Comparison of ENCODE assay signal across 2 cellular contexts in the genomic region with DNA sequence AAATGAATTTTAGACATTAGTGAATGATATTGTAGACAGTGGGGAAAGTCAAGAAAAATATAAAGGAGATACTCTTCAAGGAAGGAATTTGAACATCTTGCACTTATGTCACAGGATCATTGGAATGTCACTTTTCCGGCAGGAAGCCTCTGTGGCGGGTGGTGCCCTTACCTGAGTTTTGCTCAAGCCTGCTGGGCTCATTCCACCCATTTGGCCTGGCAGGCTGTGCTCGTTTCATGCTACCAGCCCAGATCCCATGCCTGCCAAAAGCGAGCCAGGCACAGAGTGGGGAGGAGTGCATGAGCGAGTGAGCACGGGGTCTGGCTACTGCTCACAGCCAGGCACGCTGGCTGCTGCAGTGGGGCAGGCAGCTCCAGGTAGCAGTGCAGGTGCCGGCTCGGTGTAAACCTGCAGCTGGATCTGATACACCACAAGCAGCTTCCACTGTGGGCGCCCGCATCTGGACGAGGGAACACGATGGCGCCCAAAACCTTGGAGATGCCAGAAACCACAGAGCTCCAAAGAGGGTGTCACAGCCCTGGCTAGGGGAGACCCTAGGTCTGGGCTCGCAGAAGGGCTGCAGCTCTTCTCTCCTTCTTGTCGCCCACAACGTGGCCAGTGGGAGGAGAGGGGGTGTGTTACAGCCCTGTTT.
TF ChIP-seq lines count a peak whose summit lies in the region.

No MANE protein-coding gene starts in this region.

TF ChIP-seq in K562, 482 proteins besides CTCF, POLR2A, EP300 and RAD21 (continues in another document):
- TF ChIP-seq MCM5 (IDR thresholded peaks at IDR 0.05; ENCODE audit: low read depth) (no peak), PHTF2 (CRISPR knock-in tag; IDR thresholded peaks at IDR 0.05) (no peak), FIP1L1 (IDR thresholded peaks at IDR 0.05; ENCODE audit: low read depth, low read length, poor library complexity, severe bottlenecking) (no peak), KAT7 (CRISPR knock-in tag; IDR thresholded peaks at IDR 0.05; ENCODE audit: borderline replicate concordance) (no peak), KHSRP (IDR thresholded peaks at IDR 0.05) (no peak), ZNF324 (CRISPR knock-in tag; IDR thresholded peaks at IDR 0.05) (no peak), RUNX1 (IDR thresholded peaks at IDR 0.05; ENCODE audit: low read depth) (no peak), SOX6 (IDR thresholded peaks at IDR 0.05) (no peak), ZNF133 (CRISPR knock-in tag; IDR thresholded peaks at IDR 0.05) (no peak), BHLHE40 (IDR thresholded peaks at IDR 0.05; ENCODE audit: low read length) (no peak), ZC3H11A (IDR thresholded peaks at IDR 0.05; ENCODE audit: low read depth, low read length) (no peak), TARDBP (IDR thresholded peaks at IDR 0.05) (no peak)
- TF ChIP-seq, protein P1, sequence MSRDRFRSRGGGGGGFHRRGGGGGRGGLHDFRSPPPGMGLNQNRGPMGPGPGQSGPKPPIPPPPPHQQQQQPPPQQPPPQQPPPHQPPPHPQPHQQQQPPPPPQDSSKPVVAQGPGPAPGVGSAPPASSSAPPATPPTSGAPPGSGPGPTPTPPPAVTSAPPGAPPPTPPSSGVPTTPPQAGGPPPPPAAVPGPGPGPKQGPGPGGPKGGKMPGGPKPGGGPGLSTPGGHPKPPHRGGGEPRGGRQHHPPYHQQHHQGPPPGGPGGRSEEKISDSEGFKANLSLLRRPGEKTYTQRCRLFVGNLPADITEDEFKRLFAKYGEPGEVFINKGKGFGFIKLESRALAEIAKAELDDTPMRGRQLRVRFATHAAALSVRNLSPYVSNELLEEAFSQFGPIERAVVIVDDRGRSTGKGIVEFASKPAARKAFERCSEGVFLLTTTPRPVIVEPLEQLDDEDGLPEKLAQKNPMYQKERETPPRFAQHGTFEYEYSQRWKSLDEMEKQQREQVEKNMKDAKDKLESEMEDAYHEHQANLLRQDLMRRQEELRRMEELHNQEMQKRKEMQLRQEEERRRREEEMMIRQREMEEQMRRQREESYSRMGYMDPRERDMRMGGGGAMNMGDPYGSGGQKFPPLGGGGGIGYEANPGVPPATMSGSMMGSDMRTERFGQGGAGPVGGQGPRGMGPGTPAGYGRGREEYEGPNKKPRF (IDR thresholded peaks at IDR 0.05; ENCODE audit: low read depth, low read length), result no peak

TF ChIP-seq in H1, 55 proteins besides CTCF, POLR2A, EP300 and RAD21:
- TF ChIP-seq CHD2 (IDR thresholded peaks at IDR 0.05; ENCODE audit: low read length) (no peak), BACH1 (IDR thresholded peaks at IDR 0.05; ENCODE audit: low read length) (no peak), RBBP5 (IDR thresholded peaks at IDR 0.05; ENCODE audit: borderline replicate concordance, low read depth, low read length) (no peak), BCL11A (IDR thresholded peaks at IDR 0.05; ENCODE audit: low read depth in 2 of 2, low read length in 2 of 2) (no peak), ZNF274 (IDR thresholded peaks at IDR 0.05; ENCODE audit: borderline replicate concordance, extremely low read depth, low read length) (no peak), TAF7 (optimal IDR thresholded peaks at IDR 0.05; ENCODE audit: borderline replicate concordance, low read depth, low read length) (no peak), HDAC2 (IDR thresholded peaks at IDR 0.05; ENCODE audit: borderline replicate concordance in 1 of 2, low read depth in 2 of 2, low read length in 2 of 2) (no peak)
